In genomic region chr6:37467718-37468117, GRCh38 we compare ENCODE assay signal across 7 cellular contexts.
"Had no signal": no experiment of that assay in that cellular context is flagged by ENCODE, and none has a peak within 500 bp of the region (broad histone marks: within the 10 kb centered on the region; RNA-seq: fewer than 3 reads in every experiment).

No MANE protein-coding gene starts in this region.

- DNase-seq: IMR-90, KBM-7, KG1 had no signal

- H3K27ac ChIP-seq: HL-60 had no signal

- FAIRE-seq: HTR-8/SVneo had no signal

- H3K9me3 Mint-ChIP-seq: IgD-negative memory B cell had no signal

- ATAC-seq: HepG2 had no signal

- H3K27ac Mint-ChIP-seq: IgD-negative memory B cell had no signal

- H3K4me3 Mint-ChIP-seq: IgD-negative memory B cell had no signal

- H3K27me3 Mint-ChIP-seq: IgD-negative memory B cell had no signal
